In genomic region chr14:68959035-68959434, GRCh38 we compare ENCODE assay signal across 1 cellular context.
TF ChIP-seq lines count a peak whose summit lies in the region.

No MANE protein-coding gene starts in this region.

TF ChIP-seq in liver, 16 proteins besides CTCF, POLR2A, EP300 and RAD21 (continued from another document):
- TF ChIP-seq REST (IDR thresholded peaks at IDR 0.05): no peak
- no peak for TF ChIP-seq ZBTB33 (IDR thresholded peaks at IDR 0.05)
- no peak for TF ChIP-seq YY1 (IDR thresholded peaks at IDR 0.05)
TF ChIP-seq in liver: peak in this region for 2.
